In genomic region chr9:109910616-109911568, GRCh38 we compare ENCODE assay signal across 10 cellular contexts.
A peak's percentile ranks its signal among the peaks of the same experiment; 100 is the strongest.
DNase-seq lines count a peak whose midpoint lies in the region; ATAC-seq, FAIRE-seq and TF ChIP-seq lines count a peak whose summit lies in the region.
"Had no signal": no experiment of that assay in that cellular context is flagged by ENCODE, and none has a peak within 500 bp of the region (broad histone marks: within the 10 kb centered on the region; RNA-seq: fewer than 3 reads in every experiment).

No MANE protein-coding gene starts in this region.

- no peaks in the 10 kb centered on the region for H3K9me2 ChIP-seq in hepatocyte (replicated peaks; ENCODE audit: insufficient read depth)

- H3K27me3 ChIP-seq in astrocyte (ENCODE audit: insufficient read depth, low read length) (no peaks in the 10 kb centered on the region), hepatocyte (no peaks in the 10 kb centered on the region), stomach (no peaks in the 10 kb centered on the region)

- H4K20me1 ChIP-seq in astrocyte (ENCODE audit: insufficient read depth, low read length) (peaks cover 6% of the 10 kb centered on the region), hepatocyte (ENCODE audit: insufficient read depth, poor library complexity, severe bottlenecking) (no peaks in the 10 kb centered on the region)

- TF ChIP-seq CTCF in astrocyte (IDR thresholded peaks at IDR 0.05; ENCODE audit: insufficient read depth, low read depth, low read length), result no peak
- no peak for TF ChIP-seq CTCF in hepatocyte (IDR thresholded peaks at IDR 0.05; ENCODE audit: poor library complexity)
- no peak for TF ChIP-seq CTCF in stomach (IDR thresholded peaks at IDR 0.05)
- TF ChIP-seq CTCF in endothelial cell (IDR thresholded peaks at IDR 0.05; ENCODE audit: unreplicated experiment), result no peak

- peaks cover 46% of the 10 kb centered on the region for H3K4me1 ChIP-seq in astrocyte (ENCODE audit: insufficient read depth, low read length)
- H3K4me1 ChIP-seq in hepatocyte (ENCODE audit: insufficient read depth), result peaks cover 11% of the 10 kb centered on the region
- H3K4me1 ChIP-seq in stomach, result peaks cover 8 to 49% (median 28%) of the 10 kb centered on the region in 4 donors

- TF ChIP-seq POLR2A in stomach (IDR thresholded peaks at IDR 0.05), result no peak

- H3K27ac Mint-ChIP-seq in astrocyte (ENCODE audit: unreplicated experiment) (no peak overlapping the region), endothelial cell (ENCODE audit: unreplicated experiment) (no peak overlapping the region)
- H3K27ac Mint-ChIP-seq in activated naive CD8-positive, alpha-beta T cell treated with anti-CD3 and anti-CD28 coated beads for 36 hours, result no peak overlapping the region
- H3K27ac Mint-ChIP-seq: WTC11 had no signal

- H3K4me3 Mint-ChIP-seq in astrocyte (ENCODE audit: unreplicated experiment), result no peak overlapping the region
- no peak overlapping the region for H3K4me3 Mint-ChIP-seq in activated naive CD8-positive, alpha-beta T cell treated with anti-CD3 and anti-CD28 coated beads for 36 hours
- no peak overlapping the region for H3K4me3 Mint-ChIP-seq in endothelial cell (ENCODE audit: unreplicated experiment)
- H3K4me3 Mint-ChIP-seq: WTC11 had no signal

- H3K27ac ChIP-seq in astrocyte (ENCODE audit: low read depth, low read length) (peak overlapping the region; percentile 76), hepatocyte (peak overlapping the region; percentile 70), stomach (peak overlapping the region; percentile 39 to 72 (median 49))

- peak overlapping the region; percentile 8 for H3K4me3 ChIP-seq in astrocyte (ENCODE audit: insufficient read depth, low read depth, low read length)
- H3K4me3 ChIP-seq in hepatocyte, result no peak overlapping the region
- H3K4me3 ChIP-seq in stomach, result no peak overlapping the region

- H2AFZ ChIP-seq in astrocyte (ENCODE audit: low read depth, low read length), result no peak overlapping the region
- H2AFZ ChIP-seq in hepatocyte, result peak overlapping the region; percentile 20

- peak overlapping the region; percentile 67 for H3K4me2 ChIP-seq in astrocyte (ENCODE audit: low read length)
- no peak overlapping the region for H3K4me2 ChIP-seq in hepatocyte

- H3K79me2 ChIP-seq in astrocyte (ENCODE audit: insufficient read depth, low read length) (peaks cover 9% of the 10 kb centered on the region), hepatocyte (no peaks in the 10 kb centered on the region)

- peak; percentile 39 for DNase-seq in HT-29 (ENCODE audit: low spot score)
- DNase-seq in astrocyte (ENCODE audit: low read depth), result peak; percentile 75
- DNase-seq in hepatocyte (ENCODE audit: low spot score), result peak; percentile 52
- DNase-seq in stomach, result no peak
- no peak for DNase-seq in activated naive CD8-positive, alpha-beta T cell treated with anti-CD3 and anti-CD28 coated beads for 36 hours
- no peak for DNase-seq in stimulated activated CD4-positive, alpha-beta T cell treated with anti-CD3 and anti-CD28 coated beads, Interleukin-4, amount 100 ng/mL, for 24 hours
- DNase-seq in endothelial cell (ENCODE audit: low spot score), result no peak
- DNase-seq: left cardiac atrium had no signal

- 70% methylated on average over 8 of the region's 8 CpGs for WGBS in hepatocyte (ENCODE audit: low lambda C conversion rate, missing lambda C conversion rate)
- 67 to 75% (median 72%) methylated on average over 8 of the region's 8 CpGs for WGBS in stomach, 5 donors

- no peaks in the 10 kb centered on the region for H3K9me3 Mint-ChIP-seq in astrocyte (ENCODE audit: unreplicated experiment)
- H3K9me3 Mint-ChIP-seq in activated naive CD8-positive, alpha-beta T cell treated with anti-CD3 and anti-CD28 coated beads for 36 hours, result no peaks in the 10 kb centered on the region
- no peaks in the 10 kb centered on the region for H3K9me3 Mint-ChIP-seq in endothelial cell (ENCODE audit: unreplicated experiment)
- H3K9me3 Mint-ChIP-seq: WTC11 had no signal

- ATAC-seq in HG03378 (IDR thresholded peaks at IDR 0.05; ENCODE audit: unreplicated experiment), result no peak

- peaks cover 16% of the 10 kb centered on the region for H3K4me1 Mint-ChIP-seq in astrocyte (ENCODE audit: low read depth, unreplicated experiment)
- no peaks in the 10 kb centered on the region for H3K4me1 Mint-ChIP-seq in activated naive CD8-positive, alpha-beta T cell treated with anti-CD3 and anti-CD28 coated beads for 36 hours
- peaks cover under 1% of the 10 kb centered on the region for H3K4me1 Mint-ChIP-seq in endothelial cell (ENCODE audit: unreplicated experiment)

- intact Hi-C loops in stomach (cut with DNase I; ENCODE audit: low total_unique reads), result no loop called here

- no peak for TF ChIP-seq EP300 in stomach (IDR thresholded peaks at IDR 0.05)

- no peaks in the 10 kb centered on the region for H3K27me3 Mint-ChIP-seq in astrocyte (ENCODE audit: low read depth, unreplicated experiment)
- H3K27me3 Mint-ChIP-seq in activated naive CD8-positive, alpha-beta T cell treated with anti-CD3 and anti-CD28 coated beads for 36 hours, result no peaks in the 10 kb centered on the region
- peaks cover 3% of the 10 kb centered on the region for H3K27me3 Mint-ChIP-seq in endothelial cell (ENCODE audit: unreplicated experiment)

- H3K9ac ChIP-seq in astrocyte (ENCODE audit: low read length), result peak overlapping the region; percentile 48

- H3K9me3 ChIP-seq in astrocyte (ENCODE audit: insufficient read depth, low read depth, low read length) (no peaks in the 10 kb centered on the region), hepatocyte (ENCODE audit: low read depth) (no peaks in the 10 kb centered on the region), stomach (no peaks in the 10 kb centered on the region)

- H3K36me3 Mint-ChIP-seq in astrocyte (ENCODE audit: low read depth, unreplicated experiment) (peaks cover 2% of the 10 kb centered on the region), endothelial cell (ENCODE audit: low read depth, unreplicated experiment) (no peaks in the 10 kb centered on the region)
- no peaks in the 10 kb centered on the region for H3K36me3 Mint-ChIP-seq in activated naive CD8-positive, alpha-beta T cell treated with anti-CD3 and anti-CD28 coated beads for 36 hours
- H3K36me3 Mint-ChIP-seq: WTC11 had no signal

- peak; percentile 50 for FAIRE-seq in astrocyte (lab: Jason Lieb, UNC)

- H3K36me3 ChIP-seq in astrocyte (ENCODE audit: insufficient read depth, low read length), result no peaks in the 10 kb centered on the region
- H3K36me3 ChIP-seq in hepatocyte (replicated peaks; ENCODE audit: insufficient read depth, low read depth), result no peaks in the 10 kb centered on the region
- H3K36me3 ChIP-seq in stomach, result no peaks in the 10 kb centered on the region

Comparison
In these comparisons a context has a peak if more than half of its experiments do, and no peak if none do; other contexts are left out.
1. DNase-seq: peak in HT-29 (single experiment), astrocyte (single experiment) and hepatocyte (single experiment); none in stomach (single experiment), activated naive CD8-positive, alpha-beta T cell treated with anti-CD3 and anti-CD28 coated beads for 36 hours (single experiment), stimulated activated CD4-positive, alpha-beta T cell treated with anti-CD3 and anti-CD28 coated beads, Interleukin-4, amount 100 ng/mL, for 24 hours (single experiment) and endothelial cell (single experiment).
2. Peak in every context shown above with its lines, with median percentiles within 50 percentile points of each other: H3K27ac ChIP-seq.